Comparison of ENCODE assay signal across 9 cellular contexts in genomic region chr2:85600951-85601770, GRCh38. TPM values are rescaled to one million over a fixed set of nuclear protein-coding genes. Genes with fewer than 3 reads are reported as not detected.
DNase-seq lines count a peak whose midpoint lies in the region; ATAC-seq and TF ChIP-seq lines count a peak whose summit lies in the region.
"Had no signal": no experiment of that assay in that cellular context is flagged by ENCODE, and none has a peak within 500 bp of the region (broad histone marks: within the 10 kb centered on the region; RNA-seq: fewer than 3 reads in every experiment).

No MANE protein-coding gene starts in this region.

- H3K14ac ChIP-seq in mesenchymal stem cell (ENCODE audit: low read length in 2 of 2), result peak overlapping the region in 1 of 2 experiments; percentile 98

- H3K27me3 Mint-ChIP-seq in activated naive CD4-positive, alpha-beta T cell treated with anti-CD3 and anti-CD28 coated beads, Interleukin-2, amount 10 ng/mL, durations not matched to agents 7 days and 5 days, result peaks cover 12% of the 10 kb centered on the region

- H3K9me3 ChIP-seq in mammary epithelial cell (replicated peaks; ENCODE audit: insufficient read depth, low read length) (no peaks in the 10 kb centered on the region), mesenchymal stem cell (ENCODE audit: control insufficient read depth, low read length) (no peaks in the 10 kb centered on the region), tibial nerve (no peaks in the 10 kb centered on the region)

- H3K79me2 ChIP-seq in mammary epithelial cell (ENCODE audit: insufficient read depth, low read length), result peaks cover 31% of the 10 kb centered on the region

- no peak for TF ChIP-seq EP300 in tibial nerve (IDR thresholded peaks at IDR 0.05)

- DNase-seq in activated naive CD4-positive, alpha-beta T cell treated with anti-CD3 and anti-CD28 coated beads, Interleukin-2, amount 10 ng/mL, durations not matched to agents 7 days and 5 days, result no peak
- no peak for DNase-seq in activated naive CD4-positive, alpha-beta T cell (lab: John Stamatoyannopoulos, UW)
- DNase-seq in mammary epithelial cell, result no peak
- DNase-seq in mesenchymal stem cell, result no peak
- DNase-seq in tibial nerve (ENCODE audit: low spot score in 2 of 2), result no peak
- no peak for DNase-seq in stimulated activated CD4-positive, alpha-beta T cell treated with anti-CD3 and anti-CD28 coated beads, Interleukin-2, amount 100 ng/mL, for 48 hours
- no peak for DNase-seq in kidney tubule cell (ENCODE audit: low spot score)
- DNase-seq: NCI-H748 treated with DMSO at 0.1 percent for 48 hours had no signal

- no peak overlapping the region for H3K9ac ChIP-seq in mammary epithelial cell (ENCODE audit: insufficient read depth, low read length)
- peak overlapping the region; percentile 92 for H3K9ac ChIP-seq in mesenchymal stem cell (ENCODE audit: low read length)

- peak overlapping the region; percentile 93 for H3K4me2 ChIP-seq in mammary epithelial cell (ENCODE audit: insufficient read depth, low read depth, low read length)
- H3K4me2 ChIP-seq in mesenchymal stem cell (ENCODE audit: low read length, poor library complexity, severe bottlenecking), result no peak overlapping the region

- H3K36me3 ChIP-seq in mammary epithelial cell (ENCODE audit: insufficient read depth, low read length), result peaks cover 7% of the 10 kb centered on the region
- H3K36me3 ChIP-seq in mesenchymal stem cell (ENCODE audit: control insufficient read depth in 1 of 2, insufficient read depth in 2 of 2, low read depth in 1 of 2, low read length in 2 of 2), result peaks cover 42 to 51% of the 10 kb centered on the region in 2 experiments
- H3K36me3 ChIP-seq in tibial nerve, result peaks cover 0 to 43% (median 4%) of the 10 kb centered on the region in 3 donors

- no peak overlapping the region for H2BK120ac ChIP-seq in mesenchymal stem cell (ENCODE audit: low read depth, low read length)

- 62% methylated on average over 5 of the region's 6 CpGs for WGBS in mammary epithelial cell (ENCODE audit: low coverage, missing lambda C conversion rate)
- WGBS in mesenchymal stem cell, result 87% methylated on average over 4 of the region's 6 CpGs
- 58 to 76% methylated on average over 4 to 5 of the region's 6 CpGs for WGBS in tibial nerve, 2 donors

- intact Hi-C loops in mammary epithelial cell (cut with micrococcal nuclease), result loop anchor here (5.0 kb wide), 1 partner anchor 249 kb away; the partner anchor contains the start of genes ELMOD3 and RETSAT

- ATAC-seq in HG03460 (IDR thresholded peaks at IDR 0.05; ENCODE audit: unreplicated experiment), result no peak

- in situ Hi-C loops in mammary epithelial cell (cut with MboI; ENCODE audit: low sequenced_read_pairs in 2 of 2), result no loop called here

- no peak overlapping the region for H4K91ac ChIP-seq in mesenchymal stem cell (ENCODE audit: low read length)

- H2BK5ac ChIP-seq in mesenchymal stem cell (ENCODE audit: low read depth, low read length, poor library complexity, severe bottlenecking), result no peak overlapping the region

- H3K4me3 ChIP-seq in mammary epithelial cell (replicated peaks in 1 of 3; ENCODE audit: insufficient read depth in 1 of 3, low read depth in 2 of 3, low read length in 3 of 3), result peak overlapping the region in 2 of 3 experiments; percentile 69 to 94
- H3K4me3 ChIP-seq in mesenchymal stem cell (ENCODE audit: insufficient read depth in 1 of 2, low read depth in 1 of 2, low read length in 2 of 2), result peak overlapping the region in 1 of 2 experiments; percentile 99
- H3K4me3 ChIP-seq in tibial nerve, result peak overlapping the region; percentile 57 to 92 (median 78)

- H3K4ac ChIP-seq in mesenchymal stem cell (ENCODE audit: low read depth in 1 of 2, low read length in 2 of 2), result peak overlapping the region; percentile 9 to 32

- peaks cover 28% of the 10 kb centered on the region for H3K4me1 ChIP-seq in mammary epithelial cell (ENCODE audit: insufficient read depth, low read length)
- H3K4me1 ChIP-seq in mesenchymal stem cell (ENCODE audit: control insufficient read depth, insufficient read depth, low read depth, low read length), result peaks cover 38% of the 10 kb centered on the region
- H3K4me1 ChIP-seq in tibial nerve, result peaks cover 0 to 71% (median 39%) of the 10 kb centered on the region in 4 donors

- no peak for TF ChIP-seq POLR2A in tibial nerve (IDR thresholded peaks at IDR 0.05)

- H3K36me3 Mint-ChIP-seq in activated naive CD4-positive, alpha-beta T cell treated with anti-CD3 and anti-CD28 coated beads, Interleukin-2, amount 10 ng/mL, durations not matched to agents 7 days and 5 days, result peaks cover 9% of the 10 kb centered on the region

- dilution Hi-C loops in mammary epithelial cell (cut with HindIII; ENCODE audit: low sequenced_read_pairs), result loop anchor here (5.0 kb wide), 1 partner anchor 106 kb away; no protein-coding TSS in a partner anchor

- BruUV-seq in mammary epithelial cell (replicated peaks; lab: Mats Ljungman, UMichigan), result no TSS peak

- no peak overlapping the region for H4K8ac ChIP-seq in mesenchymal stem cell (ENCODE audit: low read length)

- H3K4me1 Mint-ChIP-seq in activated naive CD4-positive, alpha-beta T cell treated with anti-CD3 and anti-CD28 coated beads, Interleukin-2, amount 10 ng/mL, durations not matched to agents 7 days and 5 days, result peaks cover 27% of the 10 kb centered on the region

- TF ChIP-seq CTCF in mammary epithelial cell (conservative IDR thresholded peaks at IDR 0.05 in 1 of 2, IDR thresholded peaks at IDR 0.05 in 1 of 2; ENCODE audit: extremely low read depth in 1 of 2, insufficient read depth in 1 of 2, low read depth in 1 of 2, low read length in 2 of 2), result no peak
- TF ChIP-seq CTCF in tibial nerve (IDR thresholded peaks at IDR 0.05), result no peak

- H4K20me1 ChIP-seq in mammary epithelial cell (ENCODE audit: insufficient read depth, low read length), result no peaks in the 10 kb centered on the region

- CTCF ChIA-PET in activated naive CD4-positive, alpha-beta T cell treated with anti-CD3 and anti-CD28 coated beads, Interleukin-2, amount 10 ng/mL, durations not matched to agents 7 days and 5 days (lab: Charles Lee), result no interaction called here
- CTCF ChIA-PET in mammary epithelial cell (lab: Charles Lee; ENCODE audit: low non-redundant PET), result no interaction called here

- no peak overlapping the region for H3K27ac Mint-ChIP-seq in activated naive CD4-positive, alpha-beta T cell treated with anti-CD3 and anti-CD28 coated beads, Interleukin-2, amount 10 ng/mL, durations not matched to agents 7 days and 5 days

- no peak overlapping the region for H2AFZ ChIP-seq in mammary epithelial cell (ENCODE audit: low read depth, low read length)
- no peak overlapping the region for H2AFZ ChIP-seq in mesenchymal stem cell (ENCODE audit: low read depth, low read length)

- peak overlapping the region; percentile 81 for H3K4me3 Mint-ChIP-seq in activated naive CD4-positive, alpha-beta T cell treated with anti-CD3 and anti-CD28 coated beads, Interleukin-2, amount 10 ng/mL, durations not matched to agents 7 days and 5 days

- H2BK15ac ChIP-seq in mesenchymal stem cell (ENCODE audit: low read depth, poor library complexity, severe bottlenecking), result no peak overlapping the region

- no peaks in the 10 kb centered on the region for H3K27me3 ChIP-seq in mammary epithelial cell (ENCODE audit: insufficient read depth, low read length)
- no peaks in the 10 kb centered on the region for H3K27me3 ChIP-seq in mesenchymal stem cell (ENCODE audit: control insufficient read depth in 1 of 2, insufficient read depth in 1 of 2, low read length in 2 of 2)
- no peaks in the 10 kb centered on the region for H3K27me3 ChIP-seq in tibial nerve

- H3K23ac ChIP-seq in mesenchymal stem cell (ENCODE audit: low read length in 2 of 2), result peak overlapping the region in 1 of 2 experiments; percentile 15

- peaks cover 37% of the 10 kb centered on the region for H3K79me1 ChIP-seq in mesenchymal stem cell (replicated peaks; ENCODE audit: low read length, poor library complexity, severe bottlenecking)

- H2AK5ac ChIP-seq in mesenchymal stem cell (ENCODE audit: low read length, severe bottlenecking), result peak overlapping the region; percentile 28

- no peaks in the 10 kb centered on the region for H3K9me3 Mint-ChIP-seq in activated naive CD4-positive, alpha-beta T cell treated with anti-CD3 and anti-CD28 coated beads, Interleukin-2, amount 10 ng/mL, durations not matched to agents 7 days and 5 days

- H3K27ac ChIP-seq in mammary epithelial cell (ENCODE audit: insufficient read depth, low read depth, low read length) (no peak overlapping the region), mesenchymal stem cell (ENCODE audit: low read length, poor library complexity, severe bottlenecking) (no peak overlapping the region), tibial nerve (peak overlapping the region; percentile 85 to 96 (median 91))

- no peak overlapping the region for H2BK12ac ChIP-seq in mesenchymal stem cell (ENCODE audit: low read length in 2 of 2)

- peak overlapping the region in 1 of 2 experiments; percentile 89 for H3K18ac ChIP-seq in mesenchymal stem cell (ENCODE audit: low read depth in 1 of 2, low read length in 2 of 2)

RNA-seq across cellular contexts. Expression of gene TMEM150A, which starts 1.3 kb away (rescaled TPM):
- 10 to 100 TPM; 12.5 to 14.2 TPM for total RNA-seq in mammary epithelial cell
- 11.4 TPM for polyA plus RNA-seq in mammary epithelial cell
- 19.7 TPM for polyA minus RNA-seq in mammary epithelial cell
- polyA plus RNA-seq in mesenchymal stem cell (2013, experiment 1 of 2), result 25.0 TPM
- polyA plus RNA-seq in mesenchymal stem cell (2013, experiment 2 of 2), result 23.9 TPM
- total RNA-seq in tibial nerve, result 10 to 100 TPM; 12.9 to 29.4 (median 16.6) TPM

RNA-seq across cellular contexts. Expression of gene RNF181, which starts 5.6 kb away (rescaled TPM):
- total RNA-seq in mammary epithelial cell, result 100 to 1,000 TPM; 101 to 109 TPM
- 269 TPM for polyA plus RNA-seq in mammary epithelial cell
- polyA minus RNA-seq in mammary epithelial cell, result 193 TPM
- polyA plus RNA-seq in mesenchymal stem cell (2013, experiment 1 of 2), result 229 TPM
- 235 TPM for polyA plus RNA-seq in mesenchymal stem cell (2013, experiment 2 of 2)
- 100 to 1,000 TPM; 117 to 212 (median 162) TPM for total RNA-seq in tibial nerve

RNA-seq across cellular contexts. Expression of gene C2orf68, which starts 10.7 kb away (rescaled TPM):
- 10 to 100 TPM; 10.8 to 21.9 TPM for total RNA-seq in mammary epithelial cell
- polyA plus RNA-seq in mammary epithelial cell, result 7.0 TPM
- polyA minus RNA-seq in mammary epithelial cell, result 48.4 TPM
- polyA plus RNA-seq in mesenchymal stem cell (2013, experiment 1 of 2), result 15.8 TPM
- polyA plus RNA-seq in mesenchymal stem cell (2013, experiment 2 of 2), result 16.0 TPM
- 10 to 100 TPM; 15.7 to 21.9 (median 19.7) TPM for total RNA-seq in tibial nerve

RNA-seq across cellular contexts. Expression of gene USP39, which starts 14.8 kb away (rescaled TPM):
- 10 to 100 TPM; 31.2 to 53.3 TPM for total RNA-seq in mammary epithelial cell
- 56.3 TPM for polyA plus RNA-seq in mammary epithelial cell
- polyA minus RNA-seq in mammary epithelial cell, result 50.5 TPM
- 44.6 TPM for polyA plus RNA-seq in mesenchymal stem cell (2013, experiment 1 of 2)
- polyA plus RNA-seq in mesenchymal stem cell (2013, experiment 2 of 2), result 44.0 TPM
- 100 to 1,000 TPM in 2 of 4 donors, 10 to 100 TPM in 2; 90.0 to 173 (median 130) TPM for total RNA-seq in tibial nerve

RNA-seq across cellular contexts. Expression of gene VAMP5, which starts 16.9 kb away (rescaled TPM):
- total RNA-seq in mammary epithelial cell, result 1 to 10 TPM; 2.2 to 7.3 TPM
- polyA plus RNA-seq in mammary epithelial cell, result 6.0 TPM
- 10.2 TPM for polyA minus RNA-seq in mammary epithelial cell
- polyA plus RNA-seq in mesenchymal stem cell (2013, experiment 1 of 2), result 23.5 TPM
- 25.7 TPM for polyA plus RNA-seq in mesenchymal stem cell (2013, experiment 2 of 2)
- 10 to 100 TPM; 39.6 to 91.6 (median 55.6) TPM for total RNA-seq in tibial nerve

Comparison
In these comparisons a context has a peak if more than half of its experiments do, and no peak if none do; other contexts are left out.
1. H3K27ac ChIP-seq: peak in tibial nerve (4 of 4); none in mammary epithelial cell (single experiment) and mesenchymal stem cell (single experiment).